ENCODE assay signal across 13 cellular contexts in genomic region chr11:33721984-33722383, GRCh38. TPM values are rescaled to one million over a fixed set of nuclear protein-coding genes. Genes with fewer than 3 reads are reported as not detected.
DNase-seq lines count a peak whose midpoint lies in the region; ATAC-seq, FAIRE-seq and TF ChIP-seq lines count a peak whose summit lies in the region.
"Had no signal": no experiment of that assay in that cellular context is flagged by ENCODE, and none has a peak within 500 bp of the region (broad histone marks: within the 10 kb centered on the region; RNA-seq: fewer than 3 reads in every experiment).

No MANE protein-coding gene starts in this region.

- intact Hi-C loops in body of pancreas (cut with DNase I), result no loop called here
- intact Hi-C loops in kidney (cut with DNase I), result no loop called here

- H3K4me2 ChIP-seq in SK-N-SH, result peak overlapping the region; percentile 23

- H3K4me1 ChIP-seq in SK-N-SH (ENCODE audit: control insufficient read depth in 1 of 2, insufficient read depth in 2 of 2, low read depth in 1 of 2, low read length in 1 of 2) (peaks cover 0 to 53% of the 10 kb centered on the region in 2 experiments), body of pancreas (peaks cover 36% of the 10 kb centered on the region), kidney (ENCODE audit: control insufficient read depth in 1 of 2, insufficient read depth in 1 of 2, low read depth in 1 of 2, low read length in 2 of 2) (peaks cover 38 to 43% of the 10 kb centered on the region in 2 donors), stomach smooth muscle (ENCODE audit: control insufficient read depth, insufficient read depth, low read length) (peaks cover 40% of the 10 kb centered on the region)

- TF ChIP-seq CTCF in SK-N-SH (IDR thresholded peaks at IDR 0.05), result no peak
- no peak for TF ChIP-seq CTCF in body of pancreas (IDR thresholded peaks at IDR 0.05)
- no peak for TF ChIP-seq CTCF in kidney (IDR thresholded peaks at IDR 0.05; ENCODE audit: borderline replicate concordance, extremely low read depth, insufficient read depth)

- no peak for TF ChIP-seq RAD21 in SK-N-SH (IDR thresholded peaks at IDR 0.05; ENCODE audit: low read length)

- peaks cover 60% of the 10 kb centered on the region for H4K20me1 ChIP-seq in SK-N-SH (ENCODE audit: insufficient read depth)

- no peak overlapping the region for H2AFZ ChIP-seq in SK-N-SH (ENCODE audit: low read depth)

- TF ChIP-seq POLR2A in body of pancreas (IDR thresholded peaks at IDR 0.05), result no peak

- peaks cover 100% of the 10 kb centered on the region for H3K79me2 ChIP-seq in SK-N-SH (ENCODE audit: insufficient read depth)

- POLR2A ChIA-PET in SK-N-SH (lab: Yijun Ruan, JAX), result no interaction called here

- H3K27me3 ChIP-seq in SK-N-SH (ENCODE audit: insufficient read depth) (no peaks in the 10 kb centered on the region), body of pancreas (no peaks in the 10 kb centered on the region), stomach smooth muscle (ENCODE audit: control insufficient read depth in 1 of 2, insufficient read depth in 2 of 2, low read length in 2 of 2) (no peaks in the 10 kb centered on the region)

- TF ChIP-seq EP300 in SK-N-SH (IDR thresholded peaks at IDR 0.05; ENCODE audit: borderline replicate concordance in 1 of 2, low read depth in 1 of 2, low read length in 1 of 2), result no peak

- peaks cover 28 to 48% of the 10 kb centered on the region in 2 experiments for H3K36me3 ChIP-seq in SK-N-SH (replicated peaks in 1 of 2; ENCODE audit: control insufficient read depth in 1 of 2, insufficient read depth in 2 of 2, low read length in 1 of 2)
- peaks cover 6 to 7% of the 10 kb centered on the region in 2 donors for H3K36me3 ChIP-seq in body of pancreas (replicated peaks in 1 of 2; ENCODE audit: insufficient read depth in 1 of 2, low read depth in 2 of 2)
- peaks cover 19 to 35% of the 10 kb centered on the region in 2 donors for H3K36me3 ChIP-seq in kidney (ENCODE audit: control insufficient read depth in 1 of 2, insufficient read depth in 2 of 2, low read length in 2 of 2)
- peaks cover 26 to 29% of the 10 kb centered on the region in 2 donors for H3K36me3 ChIP-seq in stomach smooth muscle (ENCODE audit: control insufficient read depth in 2 of 2, insufficient read depth in 2 of 2, low read length in 2 of 2)

- H3K9me2 ChIP-seq in SK-N-SH, result no peaks in the 10 kb centered on the region

- CTCF ChIA-PET in SK-N-SH (lab: Yijun Ruan, JAX), result interaction anchor here (0.7 to 1.7 kb wide), 2 partner anchors 86 to 107 kb away, joined by 3 to 4 read pairs; no protein-coding TSS in a partner anchor

- no peak for ATAC-seq in SK-N-SH treated with all-trans-retinoic acid at 6 μM for 48 hours
- no peak for ATAC-seq in body of pancreas
- ATAC-seq in GM18502 (IDR thresholded peaks at IDR 0.05; ENCODE audit: poor library complexity, unreplicated experiment), result no peak
- no peak for ATAC-seq in GM21786 (IDR thresholded peaks at IDR 0.05; ENCODE audit: unreplicated experiment)

- H3K27ac ChIP-seq in SK-N-SH (ENCODE audit: low read depth in 2 of 2, low read length in 1 of 2) (peak overlapping the region in 1 of 2 experiments; percentile 98; a peak in 2 of 4 replicates), body of pancreas (peak overlapping the region in 3 of 4 donors; percentile 35 to 67 (median 60)), kidney (ENCODE audit: low read depth in 2 of 2, low read length in 2 of 2) (peak overlapping the region; percentile 94 to 96), stomach smooth muscle (ENCODE audit: low read length) (peak overlapping the region; percentile 6)

- peaks cover 62% of the 10 kb centered on the region for H3F3A ChIP-seq in SK-N-SH (replicated peaks; ENCODE audit: insufficient read depth)

- DNase-seq in SK-N-SH (no peak), body of pancreas (no peak), kidney (no peak), DMS79 (lab: John Stamatoyannopoulos, UW) (no peak)
- DNase-seq: 8988T, DMS153, NCI-H1417 treated with DMSO at 0.1 percent for 48 hours had no signal

- H3K9ac ChIP-seq in SK-N-SH (peak overlapping the region; percentile 74; the same call in 1 of the 2 replicates), kidney (ENCODE audit: low read length in 2 of 2) (peak overlapping the region in 1 of 2 donors; percentile 27), stomach smooth muscle (ENCODE audit: low read length in 2 of 2) (no peak overlapping the region)

- H3K9me3 ChIP-seq in SK-N-SH (no peaks in the 10 kb centered on the region), body of pancreas (no peaks in the 10 kb centered on the region), kidney (ENCODE audit: control insufficient read depth in 1 of 2, low read length in 2 of 2) (no peaks in the 10 kb centered on the region), stomach smooth muscle (ENCODE audit: control insufficient read depth in 2 of 2, low read length in 2 of 2) (no peaks in the 10 kb centered on the region)

- FAIRE-seq in kidney (lab: Jason Lieb, UNC), result no peak

- H3K4me3 ChIP-seq in SK-N-SH (ENCODE audit: low read depth in 2 of 2, low read length in 1 of 2), result no peak overlapping the region
- no peak overlapping the region for H3K4me3 ChIP-seq in body of pancreas
- no peak overlapping the region for H3K4me3 ChIP-seq in kidney (ENCODE audit: low read length in 2 of 2)
- H3K4me3 ChIP-seq in stomach smooth muscle (ENCODE audit: low read length in 2 of 2), result no peak overlapping the region

- 89% methylated on average over 5 of the region's 5 CpGs for WGBS in SK-N-SH (ENCODE audit: low lambda C conversion rate)
- WGBS in body of pancreas, 2 donors, result 69 to 74% methylated on average over 5 of the region's 5 CpGs

TF ChIP-seq in SK-N-SH, 30 proteins besides CTCF, POLR2A, EP300 and RAD21:
- no peak for TF ChIP-seq USF1 (IDR thresholded peaks at IDR 0.05; ENCODE audit: borderline replicate concordance, low read depth)
- no peak for TF ChIP-seq TEAD4 (IDR thresholded peaks at IDR 0.05; ENCODE audit: borderline replicate concordance, insufficient read depth)
- no peak for TF ChIP-seq RFX5 (IDR thresholded peaks at IDR 0.05; ENCODE audit: low read length)
- TF ChIP-seq MXI1 (IDR thresholded peaks at IDR 0.05; ENCODE audit: low read depth, low read length), result no peak
- TF ChIP-seq ELF1 (IDR thresholded peaks at IDR 0.05), result no peak
- TF ChIP-seq SMC3 (IDR thresholded peaks at IDR 0.05; ENCODE audit: low read depth, low read length), result no peak
- no peak for TF ChIP-seq MEF2A (IDR thresholded peaks at IDR 0.05; ENCODE audit: borderline replicate concordance, low read depth)
- no peak for TF ChIP-seq FOXM1 (IDR thresholded peaks at IDR 0.05; ENCODE audit: low read depth)
TF ChIP-seq in SK-N-SH: peak in this region for 0.

TF ChIP-seq in SK-N-SH treated with all-trans-retinoic acid at 6 μM for 48 hours, 23 proteins besides CTCF, POLR2A, EP300 and RAD21:
- TF ChIP-seq PATZ1 (CRISPR knock-in tag; IDR thresholded peaks at IDR 0.05; ENCODE audit: borderline replicate concordance), result no peak
- no peak for TF ChIP-seq RARB (CRISPR knock-in tag; IDR thresholded peaks at IDR 0.05)

RNA-seq across cellular contexts. Expression of gene CD59, which starts 14.2 kb away (rescaled TPM):
- polyA plus RNA-seq in SK-N-SH (2012; rRNA removed) (616 and 849 TPM in 2 replicates), kidney (ENCODE audit: insufficient read depth, low read depth, low replicate concordance) (559 TPM)
- polyA plus RNA-seq in SK-N-SH (2012; cell fraction: cytosol; rRNA removed), result 705 and 770 TPM in 2 replicates
- 216 and 380 TPM in 2 replicates for polyA plus RNA-seq in SK-N-SH (2012; cell fraction: nucleus; rRNA removed)
- total RNA-seq in body of pancreas (100 to 1,000 TPM in 1 of 2 donors, 10 to 100 TPM in 1; 68.2 to 194 TPM), kidney (1,010 TPM)

RNA-seq across cellular contexts. Expression of gene C11orf91, which starts 21.4 kb away (rescaled TPM):
- polyA plus RNA-seq in SK-N-SH (2012; rRNA removed), result 0.10 and 0.15 TPM in 2 replicates
- polyA plus RNA-seq in SK-N-SH (2012; cell fraction: cytosol; rRNA removed), result 0.12 and 0.14 TPM in 2 replicates
- 0.14 and 0.45 TPM in 2 replicates for polyA plus RNA-seq in SK-N-SH (2012; cell fraction: nucleus; rRNA removed)
- not detected for total RNA-seq in body of pancreas
- total RNA-seq in kidney, result not detected
- polyA plus RNA-seq in kidney (ENCODE audit: insufficient read depth, low read depth, low replicate concordance), result not detected
- total RNA-seq: activated CD8-positive, alpha-beta memory T cell treated with anti-CD3 and anti-CD28 coated beads for 36 hours; kidney epithelial cell had no signal

RNA-seq across cellular contexts. Expression of gene FBXO3, which starts 52.3 kb away (rescaled TPM):
- polyA plus RNA-seq in SK-N-SH (2012; rRNA removed) (17.9 and 27.0 TPM in 2 replicates), kidney (ENCODE audit: insufficient read depth, low read depth, low replicate concordance) (27.5 TPM)
- polyA plus RNA-seq in SK-N-SH (2012; cell fraction: cytosol; rRNA removed), result 21.6 and 26.1 TPM in 2 replicates
- polyA plus RNA-seq in SK-N-SH (2012; cell fraction: nucleus; rRNA removed), result 8.6 and 26.3 TPM in 2 replicates
- total RNA-seq in body of pancreas (10 to 100 TPM; 24.7 to 40.5 TPM), kidney (40.4 TPM)
